15 cellular contexts compared by ENCODE assay signal in the genomic region with DNA sequence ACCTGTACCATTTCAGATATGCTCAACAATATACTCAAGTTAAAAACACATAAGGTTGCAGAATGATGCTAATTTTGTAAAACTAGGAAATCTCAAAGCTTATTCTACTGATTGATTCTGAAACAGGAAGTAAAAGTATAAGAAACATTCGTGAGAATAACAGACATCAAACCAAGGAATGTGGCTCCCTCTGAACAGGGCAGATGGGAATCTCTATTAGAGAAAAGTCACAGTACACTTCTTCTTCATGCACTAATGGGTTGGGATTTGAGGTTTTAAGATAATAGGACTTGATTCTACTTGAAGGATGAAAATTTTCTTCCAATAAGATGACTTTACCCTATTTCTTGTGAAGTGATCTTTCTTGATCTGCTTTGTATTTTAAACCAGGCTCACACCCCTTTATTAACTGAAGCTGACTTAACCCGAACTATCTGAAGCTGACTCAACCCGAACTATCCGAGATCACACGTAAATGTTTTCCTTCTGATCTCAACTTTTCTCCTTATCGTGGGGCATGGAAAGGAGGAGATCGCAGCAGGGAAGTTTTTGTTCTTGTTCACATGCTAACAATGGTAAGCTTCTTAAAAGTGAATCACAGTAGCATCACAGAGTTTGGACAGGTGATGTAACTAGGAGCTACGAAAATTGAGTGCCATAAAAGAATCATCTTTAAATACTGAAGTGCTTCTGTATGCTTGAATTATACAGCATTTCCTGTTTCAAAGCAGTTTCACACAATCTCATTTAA.
DNase-seq lines count a peak whose midpoint lies in the region; ATAC-seq and TF ChIP-seq lines count a peak whose summit lies in the region.
"Had no signal": no experiment of that assay in that cellular context is flagged by ENCODE, and none has a peak within 500 bp of the region (broad histone marks: within the 10 kb centered on the region; RNA-seq: fewer than 3 reads in every experiment).

No MANE protein-coding gene starts in this region.

- no peak overlapping the region for H2AFZ ChIP-seq in IMR-90 (replicated peaks; ENCODE audit: low read length, poor library complexity)

- no peak overlapping the region for H2BK20ac ChIP-seq in IMR-90 (ENCODE audit: low read depth, low read length)

- no peak overlapping the region for H2BK120ac ChIP-seq in IMR-90 (ENCODE audit: low read depth, low read length)

- no peak for TF ChIP-seq RAD21 in IMR-90 (IDR thresholded peaks at IDR 0.05; ENCODE audit: low read length)

- H3K23ac ChIP-seq in IMR-90 (ENCODE audit: low read depth, low read length): no peak overlapping the region

- no peaks in the 10 kb centered on the region for H3K9me1 ChIP-seq in IMR-90 (ENCODE audit: insufficient read depth, low read length)

- H3K14ac ChIP-seq in IMR-90 (replicated peaks; ENCODE audit: low read depth, low read length): no peak overlapping the region

- H2BK15ac ChIP-seq in IMR-90 (ENCODE audit: low read depth, low read length): no peak overlapping the region

- H2AK5ac ChIP-seq in IMR-90 (ENCODE audit: low read depth, low read length): no peak overlapping the region

- H3K4me3 ChIP-seq in IMR-90 (ENCODE audit: insufficient read depth, low read depth, low read length) (no peak overlapping the region), thyroid gland (replicated peaks in 1 of 3) (no peak overlapping the region)
- H3K4me3 ChIP-seq: HAP-1 had no signal

- no TSS peak for BruUV-seq in IMR-90 (replicated peaks; lab: Mats Ljungman, UMichigan)

- no peak overlapping the region for H3K18ac ChIP-seq in IMR-90 (ENCODE audit: low read depth, low read length)

- H4K8ac ChIP-seq in IMR-90 (ENCODE audit: low read depth in 2 of 2, low read length in 2 of 2): peak overlapping the region in 1 of 2 experiments; percentile 22; a peak in 1 of 4 replicates

- no peak overlapping the region for H4K91ac ChIP-seq in IMR-90 (ENCODE audit: insufficient read depth, low read depth, low read length)

- H3K27me3 ChIP-seq in IMR-90 (ENCODE audit: control insufficient read depth, insufficient read depth, low read length): no peaks in the 10 kb centered on the region
- H3K27me3 ChIP-seq in thyroid gland: no peaks in the 10 kb centered on the region

- no peaks in the 10 kb centered on the region for H3K36me3 ChIP-seq in IMR-90 (ENCODE audit: control insufficient read depth, insufficient read depth, low read length)
- H3K36me3 ChIP-seq in thyroid gland: no peaks in the 10 kb centered on the region
- H3K36me3 ChIP-seq: HAP-1 had no signal

- no peaks in the 10 kb centered on the region for H3K36me3 Mint-ChIP-seq in CD14-positive monocyte

- ATAC-seq in IMR-90 (ENCODE audit: low read depth): no peak
- ATAC-seq in SK-N-SH treated with all-trans-retinoic acid at 6 μM for 48 hours: peak; percentile 71

- no peaks in the 10 kb centered on the region for H3K4me1 ChIP-seq in IMR-90 (ENCODE audit: control insufficient read depth, insufficient read depth, low read length)
- H3K4me1 ChIP-seq in thyroid gland: no peaks in the 10 kb centered on the region
- H3K4me1 ChIP-seq: HAP-1 had no signal

- H3K4ac ChIP-seq in IMR-90 (ENCODE audit: low read depth, low read length): no peak overlapping the region

- H3K27me3 Mint-ChIP-seq in CD14-positive monocyte (ENCODE audit: low read depth in 3 of 3): peaks cover 0 to 1% (median 0%) of the 10 kb centered on the region in 3 donors

- dilution Hi-C loops in IMR-90 (cut with HindIII; ENCODE audit: low sequenced_read_pairs, unreplicated experiment): no loop called here

- no peak overlapping the region for H2BK5ac ChIP-seq in IMR-90 (ENCODE audit: low read depth, low read length, poor library complexity, severe bottlenecking)

- TF ChIP-seq POLR2A in IMR-90 (IDR thresholded peaks at IDR 0.05; ENCODE audit: low read depth, low read length) (no peak), thyroid gland (IDR thresholded peaks at IDR 0.05) (no peak)

- no peak overlapping the region for H3K9ac ChIP-seq in IMR-90 (ENCODE audit: low read depth, low read length)

- no peak overlapping the region for H3K4me3 Mint-ChIP-seq in CD14-positive monocyte

- H3K27ac ChIP-seq in IMR-90 (ENCODE audit: insufficient read depth, low read length) (no peak overlapping the region), thyroid gland (no peak overlapping the region)

- no CpG with 5 or more reads among the region's 8 CpGs for WGBS in IMR-90 (ENCODE audit: extremely low coverage in 2 of 2, insufficient read length in 1 of 2), 2 experiments
- 77 to 79% methylated on average over 8 of the region's 8 CpGs for WGBS in thyroid gland, 2 donors

- H3K4me1 Mint-ChIP-seq in CD14-positive monocyte: no peaks in the 10 kb centered on the region

- CTCF ChIA-PET in IMR-90 (lab: Yijun Ruan, JAX): interaction anchor here (0.7 kb wide), 1 partner anchor 361 kb away, joined by 8 read pairs; no protein-coding TSS in a partner anchor

- intact Hi-C loops in IMR-90 (cut with micrococcal nuclease): no loop called here
- intact Hi-C loops in CD14-positive monocyte (cut with micrococcal nuclease): no loop called here
- intact Hi-C loops in thyroid gland (cut with DNase I): no loop called here

- H3K56ac ChIP-seq in IMR-90 (ENCODE audit: extremely low read depth, insufficient read depth, low read length): no peak overlapping the region

- POLR2A ChIA-PET in IMR-90 (lab: Charles Lee; ENCODE audit: unreplicated experiment): no interaction called here

- H2AK9ac ChIP-seq in IMR-90 (replicated peaks; ENCODE audit: low read depth, low read length, poor library complexity): no peak overlapping the region

- in situ Hi-C loops in IMR-90 (cut with MboI; ENCODE audit: low sequenced_read_pairs): no loop called here

- no peaks in the 10 kb centered on the region for H3K9me3 ChIP-seq in IMR-90 (ENCODE audit: control insufficient read depth, insufficient read depth, low read length)
- H3K9me3 ChIP-seq in thyroid gland: no peaks in the 10 kb centered on the region
- H3K9me3 ChIP-seq: HAP-1 had no signal

- no peak overlapping the region for H3K27ac Mint-ChIP-seq in CD14-positive monocyte

- H4K5ac ChIP-seq in IMR-90 (ENCODE audit: low read depth, low read length): no peak overlapping the region; the same call in 1 of the 2 replicates

- peak overlapping the region; percentile 31; the same call in 1 of the 2 replicates for H3K4me2 ChIP-seq in IMR-90 (ENCODE audit: low read depth, low read length)

- TF ChIP-seq CTCF in IMR-90 (conservative IDR thresholded peaks at IDR 0.05; ENCODE audit: low read depth, low read length) (no peak), CD14-positive monocyte (IDR thresholded peaks at IDR 0.05) (no peak), thyroid gland (IDR thresholded peaks at IDR 0.05) (no peak)

- H4K20me1 ChIP-seq in IMR-90 (ENCODE audit: insufficient read depth, low read length): no peaks in the 10 kb centered on the region

- no peaks in the 10 kb centered on the region for H3K79me1 ChIP-seq in IMR-90 (ENCODE audit: low read depth in 1 of 2, low read length in 2 of 2)

- DNase-seq in A172 (ENCODE audit: low spot score) (peak; percentile 20), IMR-90 (peak; percentile 6), iris pigment epithelial cell (ENCODE audit: low read depth) (peak; percentile 52), CD14-positive monocyte (ENCODE audit: low spot score) (no peak), Kasumi-1 (lab: John Stamatoyannopoulos, UW) (no peak), EL (no peak), thyroid gland (no peak)
- DNase-seq: C1 segment of cervical spinal cord, DND-41, NCI-H1092 treated with DMSO at 0.1 percent for 48 hours, NCI-H1694, NCI-H510A treated with DMSO at 0.1 percent for 48 hours, SHP77 had no signal

- peaks cover 0 to 4% (median 0%) of the 10 kb centered on the region in 7 donors for H3K9me3 Mint-ChIP-seq in CD14-positive monocyte

TF ChIP-seq in IMR-90, 13 proteins besides CTCF, POLR2A, EP300 and RAD21 (continues in another document):
- no peak for TF ChIP-seq NFE2L2 (IDR thresholded peaks at IDR 0.05; ENCODE audit: low read depth, low read length)
- TF ChIP-seq, protein P1, sequence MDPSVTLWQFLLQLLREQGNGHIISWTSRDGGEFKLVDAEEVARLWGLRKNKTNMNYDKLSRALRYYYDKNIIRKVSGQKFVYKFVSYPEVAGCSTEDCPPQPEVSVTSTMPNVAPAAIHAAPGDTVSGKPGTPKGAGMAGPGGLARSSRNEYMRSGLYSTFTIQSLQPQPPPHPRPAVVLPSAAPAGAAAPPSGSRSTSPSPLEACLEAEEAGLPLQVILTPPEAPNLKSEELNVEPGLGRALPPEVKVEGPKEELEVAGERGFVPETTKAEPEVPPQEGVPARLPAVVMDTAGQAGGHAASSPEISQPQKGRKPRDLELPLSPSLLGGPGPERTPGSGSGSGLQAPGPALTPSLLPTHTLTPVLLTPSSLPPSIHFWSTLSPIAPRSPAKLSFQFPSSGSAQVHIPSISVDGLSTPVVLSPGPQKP (IDR thresholded peaks at IDR 0.05; ENCODE audit: borderline replicate concordance, low read depth, low read length): no peak
- no peak for TF ChIP-seq MAFK (IDR thresholded peaks at IDR 0.05; ENCODE audit: low read depth, low read length)
- TF ChIP-seq SMC3 (IDR thresholded peaks at IDR 0.05; ENCODE audit: low read depth, low read length): no peak

TF ChIP-seq in SK-N-SH treated with all-trans-retinoic acid at 6 μM for 48 hours, 23 proteins besides CTCF, POLR2A, EP300 and RAD21 (continues in another document):
- TF ChIP-seq, protein P2, sequence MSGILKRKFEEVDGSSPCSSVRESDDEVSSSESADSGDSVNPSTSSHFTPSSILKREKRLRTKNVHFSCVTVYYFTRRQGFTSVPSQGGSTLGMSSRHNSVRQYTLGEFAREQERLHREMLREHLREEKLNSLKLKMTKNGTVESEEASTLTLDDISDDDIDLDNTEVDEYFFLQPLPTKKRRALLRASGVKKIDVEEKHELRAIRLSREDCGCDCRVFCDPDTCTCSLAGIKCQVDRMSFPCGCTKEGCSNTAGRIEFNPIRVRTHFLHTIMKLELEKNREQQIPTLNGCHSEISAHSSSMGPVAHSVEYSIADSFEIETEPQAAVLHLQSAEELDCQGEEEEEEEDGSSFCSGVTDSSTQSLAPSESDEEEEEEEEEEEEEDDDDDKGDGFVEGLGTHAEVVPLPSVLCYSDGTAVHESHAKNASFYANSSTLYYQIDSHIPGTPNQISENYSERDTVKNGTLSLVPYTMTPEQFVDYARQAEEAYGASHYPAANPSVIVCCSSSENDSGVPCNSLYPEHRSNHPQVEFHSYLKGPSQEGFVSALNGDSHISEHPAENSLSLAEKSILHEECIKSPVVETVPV (CRISPR knock-in tag; IDR thresholded peaks at IDR 0.05): no peak
- TF ChIP-seq GLIS3 (CRISPR knock-in tag; IDR thresholded peaks at IDR 0.05): no peak
- TF ChIP-seq ZNF8 (CRISPR knock-in tag; IDR thresholded peaks at IDR 0.05): no peak
- no peak for TF ChIP-seq OSR1 (CRISPR knock-in tag; IDR thresholded peaks at IDR 0.05)

Comparison
In these comparisons a context has a peak if more than half of its experiments do, and no peak if none do; other contexts are left out.
1. DNase-seq: peak in A172 (single experiment), IMR-90 (single experiment) and iris pigment epithelial cell (single experiment); none in CD14-positive monocyte (single experiment), Kasumi-1 (0 of 2), EL (single experiment) and thyroid gland (0 of 2).